ENCODE assay signal across 8 cellular contexts in genomic region chr1:235866913-235867850, GRCh38. TPM values are rescaled to one million over a fixed set of nuclear protein-coding genes. Genes with fewer than 3 reads are reported as not detected.
DNase-seq lines count a peak whose midpoint lies in the region; ATAC-seq and TF ChIP-seq lines count a peak whose summit lies in the region.

No MANE protein-coding gene starts in this region.

- no peak for TF ChIP-seq POLR2A in lower leg skin (IDR thresholded peaks at IDR 0.05)

- 1% methylated on average over 18 to 46 of the region's 56 CpGs for WGBS in lower leg skin, 2 donors

- intact Hi-C loops in lower leg skin (cut with DNase I; ENCODE audit: low total_unique reads), result loop anchor here (5.0 to 10.0 kb wide), 2 partner anchors 88 to 105 kb away; no protein-coding TSS in a partner anchor

- peak; percentile 77 for ATAC-seq in GM19397 (IDR thresholded peaks at IDR 0.05; ENCODE audit: unreplicated experiment)
- peak; percentile 63 for ATAC-seq in HG03565 (IDR thresholded peaks at IDR 0.05; ENCODE audit: unreplicated experiment)

- TF ChIP-seq CTCF in lower leg skin (IDR thresholded peaks at IDR 0.05), result no peak

- DNase-seq in CD1c-positive myeloid dendritic cell (ENCODE audit: extremely low spot score) (peak; percentile 98), NCI-H774 (lab: John Stamatoyannopoulos, UW) (peak; percentile 97), dermis microvascular lymphatic vessel endothelial cell (ENCODE audit: low read depth in 2 of 2) (peak; percentile 66 to 91), lower leg skin (ENCODE audit: low spot score in 2 of 2) (peak; percentile 93 to 99)
- peak; percentile 97 to 98 for DNase-seq in activated CD4-positive, alpha-beta T cell treated with anti-CD3 and anti-CD28 coated beads, Interleukin-2, amount 50 U/mL, for 48 hours
- DNase-seq in stimulated activated CD4-positive, alpha-beta T cell treated with anti-CD3 and anti-CD28 coated beads, Interleukin-4, amount 100 ng/mL, for 4 hours, result peak; percentile 96 to 98

- peak overlapping the region; percentile 67 for H3K4me3 ChIP-seq in lower leg skin (ENCODE audit: low read depth, poor library complexity, severe bottlenecking)

RNA-seq across cellular contexts. Expression of gene LYST, which starts 0.5 kb away (rescaled TPM):
- 10.3 and 15.4 TPM in 2 replicates for total RNA-seq in dermis microvascular lymphatic vessel endothelial cell
- total RNA-seq in lower leg skin, result 10 to 100 TPM; 38.5 to 43.9 (median 40.9) TPM

Comparison
In these comparisons a context has a peak if more than half of its experiments do, and no peak if none do; other contexts are left out.
1. Peak in every context shown above with its lines: DNase-seq, ATAC-seq and H3K4me3 ChIP-seq.